8 cellular contexts compared by ENCODE assay signal in genomic region chr2:196750977-196751631, GRCh38. TPM values are rescaled to one million over a fixed set of nuclear protein-coding genes. Genes with fewer than 3 reads are reported as not detected.
DNase-seq lines count a peak whose midpoint lies in the region; ATAC-seq and TF ChIP-seq lines count a peak whose summit lies in the region.

No MANE protein-coding gene starts in this region.

- TF ChIP-seq CTCF in glutamatergic neuron (IDR thresholded peaks at IDR 0.05; ENCODE audit: partially characterized antibody, unreplicated experiment) (peak; percentile 76), prostate gland (IDR thresholded peaks at IDR 0.05) (peak; percentile 21 to 53 (median 44))

- peak overlapping the region; percentile 20 for H3K27ac Mint-ChIP-seq in glutamatergic neuron (ENCODE audit: unreplicated experiment)

- H3K4me3 ChIP-seq in SJCRH30 = no peak overlapping the region
- H3K4me3 ChIP-seq in prostate gland = no peak overlapping the region

- no peak overlapping the region for H3K4me3 Mint-ChIP-seq in glutamatergic neuron (ENCODE audit: unreplicated experiment)

- intact Hi-C loops in prostate gland (cut with DNase I) = no loop called here

- no peaks in the 10 kb centered on the region for H3K4me1 Mint-ChIP-seq in glutamatergic neuron (ENCODE audit: low read depth, unreplicated experiment)

- H3K27me3 Mint-ChIP-seq in glutamatergic neuron (ENCODE audit: unreplicated experiment) = peaks cover 5% of the 10 kb centered on the region

- peaks cover 19% of the 10 kb centered on the region for H3K36me3 Mint-ChIP-seq in glutamatergic neuron (ENCODE audit: unreplicated experiment)

- no peaks in the 10 kb centered on the region for H3K9me3 ChIP-seq in SJCRH30 (replicated peaks)
- H3K9me3 ChIP-seq in prostate gland = no peaks in the 10 kb centered on the region

- no peak for TF ChIP-seq POLR2A in prostate gland (IDR thresholded peaks at IDR 0.05)

- H3K27me3 ChIP-seq in SJCRH30 (no peaks in the 10 kb centered on the region), prostate gland (replicated peaks; ENCODE audit: insufficient read depth) (no peaks in the 10 kb centered on the region)

- DNase-seq in DMS 273 treated with DMSO at 0.1 percent for 48 hours (lab: John Stamatoyannopoulos, UW) (peak; percentile 27), SJCRH30 (peak; percentile 27 to 60), glutamatergic neuron (peak; percentile 74), prostate gland (ENCODE audit: low spot score) (peak; percentile 16), NCI-H146 (lab: John Stamatoyannopoulos, UW) (no peak)
- peak; percentile 37 for DNase-seq in activated gamma-delta T cell treated with anti-CD3 and anti-CD28 coated beads, Interleukin-2, amount 50 U/mL, for 16 hours (ENCODE audit: low read depth)

- 51% methylated on average over 8 of the region's 8 CpGs for WGBS in prostate gland

- no peaks in the 10 kb centered on the region for H3K36me3 ChIP-seq in SJCRH30
- no peaks in the 10 kb centered on the region for H3K36me3 ChIP-seq in prostate gland

- H3K9me3 Mint-ChIP-seq in glutamatergic neuron (ENCODE audit: unreplicated experiment) = peaks cover 11% of the 10 kb centered on the region

- ATAC-seq in GM19467 (IDR thresholded peaks at IDR 0.05; ENCODE audit: unreplicated experiment) = peak; percentile 87
- ATAC-seq in HG03565 (IDR thresholded peaks at IDR 0.05; ENCODE audit: unreplicated experiment) = peak; percentile 97

- H3K4me1 ChIP-seq in SJCRH30 (no peaks in the 10 kb centered on the region), prostate gland (replicated peaks) (no peaks in the 10 kb centered on the region)

- no peak overlapping the region for H3K27ac ChIP-seq in SJCRH30
- no peak overlapping the region for H3K27ac ChIP-seq in prostate gland

RNA-seq across cellular contexts. Expression of gene GTF3C3, which starts 48.4 kb away (rescaled TPM):
- 45.1 and 52.8 TPM in 2 replicates for total RNA-seq in SJCRH30 (2014; rRNA removed; shearing (Covaris generic))
- total RNA-seq in glutamatergic neuron (ENCODE audit: unreplicated experiment) (57.1 TPM), prostate gland (10 to 100 TPM; 17.5 to 31.3 TPM)

RNA-seq across cellular contexts. Expression of gene C2orf66, which starts 58.1 kb away (rescaled TPM):
- total RNA-seq in SJCRH30 (2014; rRNA removed; shearing (Covaris generic)) = 0.06 and 0.08 TPM in 2 replicates
- total RNA-seq in glutamatergic neuron (ENCODE audit: unreplicated experiment) (0.34 TPM), prostate gland (under 1 TPM in 1 of 2 donors, not detected in 1; 0.32 TPM)
